Comparison of ENCODE assay signal across 10 cellular contexts in genomic region chr9:78325343-78325742, GRCh38. TPM values are rescaled to one million over a fixed set of nuclear protein-coding genes. Genes with fewer than 3 reads are reported as not detected.
DNase-seq lines count a peak whose midpoint lies in the region; TF ChIP-seq lines count a peak whose summit lies in the region.
"Had no signal": no experiment of that assay in that cellular context is flagged by ENCODE, and none has a peak within 500 bp of the region (broad histone marks: within the 10 kb centered on the region; RNA-seq: fewer than 3 reads in every experiment).

No MANE protein-coding gene starts in this region.

- no peak overlapping the region for H3K56ac ChIP-seq in mesendoderm (ENCODE audit: low read length)

- no peak overlapping the region for H3K4me2 ChIP-seq in mesendoderm (ENCODE audit: low read length)

- TF ChIP-seq CTCF in choroid plexus epithelial cell (conservative IDR thresholded peaks at IDR 0.05; ENCODE audit: low read depth, low read length) = no peak

- H2BK15ac ChIP-seq in mesendoderm (replicated peaks; ENCODE audit: low read depth) = no peak overlapping the region

- no peak overlapping the region for H3K4ac ChIP-seq in mesendoderm (ENCODE audit: low read depth, low read length)

- DNase-seq in AG20443 (ENCODE audit: low spot score) (peak; percentile 63), NCI-H2029 treated with DMSO at 0.1 percent for 48 hours (lab: John Stamatoyannopoulos, UW) (peak; percentile 33), choroid plexus epithelial cell (ENCODE audit: low read depth) (peak; percentile 94), mesendoderm (peak; percentile 60), NCI-H526 treated with DMSO at 0.1 percent for 48 hours (lab: John Stamatoyannopoulos, UW) (no peak), NCI-H226 (no peak), NK-92 (lab: John Stamatoyannopoulos, UW; ENCODE audit: unreplicated experiment) (no peak), cortex of kidney (lab: John Stamatoyannopoulos, UW) (no peak)
- DNase-seq: DMS79; stimulated activated CD4-positive, alpha-beta T cell treated with anti-CD3 and anti-CD28 coated beads, Interleukin-4, amount 100 ng/mL, for 1 hour had no signal

- no peak overlapping the region for H3K4me3 ChIP-seq in choroid plexus epithelial cell (ENCODE audit: low read depth, low read length)
- H3K4me3 ChIP-seq in mesendoderm (ENCODE audit: low read length) = no peak overlapping the region

- no peak overlapping the region for H2AK5ac ChIP-seq in mesendoderm (ENCODE audit: low read length)

- no peak overlapping the region for H4K8ac ChIP-seq in mesendoderm (ENCODE audit: low read depth, low read length)

- H3K4me1 ChIP-seq in mesendoderm (ENCODE audit: control insufficient read depth, low read depth, low read length) = no peaks in the 10 kb centered on the region

- no peak overlapping the region for H4K5ac ChIP-seq in mesendoderm (ENCODE audit: low read length)

- H3K27ac ChIP-seq in mesendoderm (ENCODE audit: low read depth, low read length) = no peak overlapping the region

- peaks cover 30% of the 10 kb centered on the region for H3K36me3 ChIP-seq in mesendoderm (ENCODE audit: control insufficient read depth, insufficient read depth, low read length)

- no peak overlapping the region for H2BK120ac ChIP-seq in mesendoderm (ENCODE audit: low read depth, low read length)

- H3K18ac ChIP-seq in mesendoderm (ENCODE audit: low read length) = no peak overlapping the region

- no peak overlapping the region for H3K23ac ChIP-seq in mesendoderm (ENCODE audit: low read length)

- H2BK5ac ChIP-seq in mesendoderm (ENCODE audit: low read length) = no peak overlapping the region

- H3K79me2 ChIP-seq in mesendoderm (ENCODE audit: control insufficient read depth, insufficient read depth, low read length) = peaks cover 8% of the 10 kb centered on the region

- no CpG with 5 or more reads among the region's 6 CpGs for WGBS in mesendoderm (ENCODE audit: extremely low coverage, insufficient coverage, low lambda C conversion rate)

- H3K9ac ChIP-seq in mesendoderm (ENCODE audit: low read length) = no peak overlapping the region

- H3K27me3 ChIP-seq in mesendoderm (ENCODE audit: insufficient read depth, low read length, poor library complexity) = no peaks in the 10 kb centered on the region

- peaks cover 18% of the 10 kb centered on the region for H3K79me1 ChIP-seq in mesendoderm (ENCODE audit: low read length)

RNA-seq across cellular contexts. Expression of gene PSAT1, which starts 28.4 kb away (rescaled TPM):
- 261 TPM for polyA plus RNA-seq in mesendoderm (2013, experiment 1 of 2)
- polyA plus RNA-seq in mesendoderm (2013, experiment 2 of 2) = 266 TPM

Comparison
In these comparisons a context has a peak if more than half of its experiments do, and no peak if none do; other contexts are left out.
1. DNase-seq: peak in AG20443 (single experiment), NCI-H2029 treated with DMSO at 0.1 percent for 48 hours (single experiment), choroid plexus epithelial cell (single experiment) and mesendoderm (single experiment); none in NCI-H526 treated with DMSO at 0.1 percent for 48 hours (single experiment), NCI-H226 (single experiment), NK-92 (single experiment) and cortex of kidney (single experiment).